1 cellular context compared by ENCODE assay signal in the genomic region with DNA sequence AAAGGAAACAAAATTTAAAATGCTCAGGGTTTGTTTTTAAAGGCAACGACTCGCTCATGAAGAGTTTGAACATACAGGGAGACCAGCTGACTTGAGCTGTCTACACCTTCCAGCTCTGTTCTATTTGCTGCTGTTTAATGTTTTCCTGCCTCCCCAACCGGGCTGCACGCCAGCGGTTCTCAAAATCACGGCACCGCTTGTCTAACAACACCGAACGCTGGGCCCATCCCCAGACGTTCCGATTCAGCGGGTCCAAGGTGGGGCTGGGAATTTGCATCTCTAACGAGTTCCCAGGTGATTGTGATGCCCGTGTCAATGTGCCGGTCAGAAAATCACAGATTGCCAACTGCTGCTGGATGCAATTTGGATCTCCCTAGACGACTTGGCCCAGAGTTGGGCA.
TF ChIP-seq lines count a peak whose summit lies in the region.

No MANE protein-coding gene starts in this region.

TF ChIP-seq in WTC11, 78 proteins besides CTCF, POLR2A, EP300 and RAD21 (continued from another document):
- TF ChIP-seq, protein P1, sequence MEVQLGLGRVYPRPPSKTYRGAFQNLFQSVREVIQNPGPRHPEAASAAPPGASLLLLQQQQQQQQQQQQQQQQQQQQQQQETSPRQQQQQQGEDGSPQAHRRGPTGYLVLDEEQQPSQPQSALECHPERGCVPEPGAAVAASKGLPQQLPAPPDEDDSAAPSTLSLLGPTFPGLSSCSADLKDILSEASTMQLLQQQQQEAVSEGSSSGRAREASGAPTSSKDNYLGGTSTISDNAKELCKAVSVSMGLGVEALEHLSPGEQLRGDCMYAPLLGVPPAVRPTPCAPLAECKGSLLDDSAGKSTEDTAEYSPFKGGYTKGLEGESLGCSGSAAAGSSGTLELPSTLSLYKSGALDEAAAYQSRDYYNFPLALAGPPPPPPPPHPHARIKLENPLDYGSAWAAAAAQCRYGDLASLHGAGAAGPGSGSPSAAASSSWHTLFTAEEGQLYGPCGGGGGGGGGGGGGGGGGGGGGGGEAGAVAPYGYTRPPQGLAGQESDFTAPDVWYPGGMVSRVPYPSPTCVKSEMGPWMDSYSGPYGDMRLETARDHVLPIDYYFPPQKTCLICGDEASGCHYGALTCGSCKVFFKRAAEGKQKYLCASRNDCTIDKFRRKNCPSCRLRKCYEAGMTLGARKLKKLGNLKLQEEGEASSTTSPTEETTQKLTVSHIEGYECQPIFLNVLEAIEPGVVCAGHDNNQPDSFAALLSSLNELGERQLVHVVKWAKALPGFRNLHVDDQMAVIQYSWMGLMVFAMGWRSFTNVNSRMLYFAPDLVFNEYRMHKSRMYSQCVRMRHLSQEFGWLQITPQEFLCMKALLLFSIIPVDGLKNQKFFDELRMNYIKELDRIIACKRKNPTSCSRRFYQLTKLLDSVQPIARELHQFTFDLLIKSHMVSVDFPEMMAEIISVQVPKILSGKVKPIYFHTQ (CRISPR knock-in tag; IDR thresholded peaks at IDR 0.05): no peak
- no peak for TF ChIP-seq NR2C2 (CRISPR knock-in tag; IDR thresholded peaks at IDR 0.05)
- TF ChIP-seq PRRX2 (CRISPR knock-in tag; IDR thresholded peaks at IDR 0.05): no peak
- TF ChIP-seq, protein P2, sequence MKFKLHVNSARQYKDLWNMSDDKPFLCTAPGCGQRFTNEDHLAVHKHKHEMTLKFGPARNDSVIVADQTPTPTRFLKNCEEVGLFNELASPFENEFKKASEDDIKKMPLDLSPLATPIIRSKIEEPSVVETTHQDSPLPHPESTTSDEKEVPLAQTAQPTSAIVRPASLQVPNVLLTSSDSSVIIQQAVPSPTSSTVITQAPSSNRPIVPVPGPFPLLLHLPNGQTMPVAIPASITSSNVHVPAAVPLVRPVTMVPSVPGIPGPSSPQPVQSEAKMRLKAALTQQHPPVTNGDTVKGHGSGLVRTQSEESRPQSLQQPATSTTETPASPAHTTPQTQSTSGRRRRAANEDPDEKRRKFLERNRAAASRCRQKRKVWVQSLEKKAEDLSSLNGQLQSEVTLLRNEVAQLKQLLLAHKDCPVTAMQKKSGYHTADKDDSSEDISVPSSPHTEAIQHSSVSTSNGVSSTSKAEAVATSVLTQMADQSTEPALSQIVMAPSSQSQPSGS (CRISPR knock-in tag; IDR thresholded peaks at IDR 0.05; ENCODE audit: borderline replicate concordance, low read depth): no peak
- TF ChIP-seq NFATC4 (CRISPR knock-in tag; IDR thresholded peaks at IDR 0.05): no peak
- no peak for TF ChIP-seq NFE2L1 (CRISPR knock-in tag; IDR thresholded peaks at IDR 0.05)
- TF ChIP-seq, protein P3, sequence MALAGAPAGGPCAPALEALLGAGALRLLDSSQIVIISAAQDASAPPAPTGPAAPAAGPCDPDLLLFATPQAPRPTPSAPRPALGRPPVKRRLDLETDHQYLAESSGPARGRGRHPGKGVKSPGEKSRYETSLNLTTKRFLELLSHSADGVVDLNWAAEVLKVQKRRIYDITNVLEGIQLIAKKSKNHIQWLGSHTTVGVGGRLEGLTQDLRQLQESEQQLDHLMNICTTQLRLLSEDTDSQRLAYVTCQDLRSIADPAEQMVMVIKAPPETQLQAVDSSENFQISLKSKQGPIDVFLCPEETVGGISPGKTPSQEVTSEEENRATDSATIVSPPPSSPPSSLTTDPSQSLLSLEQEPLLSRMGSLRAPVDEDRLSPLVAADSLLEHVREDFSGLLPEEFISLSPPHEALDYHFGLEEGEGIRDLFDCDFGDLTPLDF (CRISPR knock-in tag; IDR thresholded peaks at IDR 0.05): no peak
- TF ChIP-seq, protein P4, sequence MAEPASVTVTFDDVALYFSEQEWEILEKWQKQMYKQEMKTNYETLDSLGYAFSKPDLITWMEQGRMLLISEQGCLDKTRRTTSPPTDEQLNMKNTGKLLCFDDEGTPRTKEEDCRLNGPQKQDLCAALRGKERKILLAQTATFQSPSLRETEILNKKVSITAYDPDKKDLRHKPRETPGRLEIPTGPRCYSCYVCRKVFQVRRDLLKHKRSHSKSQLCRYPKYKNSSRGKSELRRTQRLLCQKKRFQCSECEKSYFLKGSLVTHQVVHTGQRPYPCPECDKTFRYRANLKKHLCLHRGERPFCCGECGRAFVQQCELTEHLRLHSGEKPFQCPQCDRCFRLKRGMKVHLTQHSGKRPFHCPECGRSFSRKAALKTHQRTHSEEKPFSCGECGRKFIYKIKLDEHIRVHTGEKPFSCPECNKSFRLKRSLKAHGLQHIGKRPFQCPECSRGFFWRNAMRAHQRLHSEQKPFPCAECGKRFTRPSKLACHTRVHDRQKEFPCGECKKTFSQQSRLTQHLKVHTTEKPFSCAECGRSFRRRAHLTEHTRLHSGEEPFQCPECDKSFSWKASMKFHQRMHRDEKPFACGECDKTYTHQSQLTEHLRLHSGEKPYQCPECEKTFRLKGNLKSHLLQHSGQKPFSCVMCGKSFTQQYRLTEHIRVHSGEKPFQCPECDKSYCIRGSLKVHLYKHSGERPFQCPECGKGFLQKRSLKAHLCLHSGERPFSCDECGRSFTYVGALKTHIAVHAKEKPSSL (CRISPR knock-in tag; conservative IDR thresholded peaks at IDR 0.05): no peak
- TF ChIP-seq JUN (CRISPR knock-in tag; IDR thresholded peaks at IDR 0.05): no peak
- TF ChIP-seq, protein P5, sequence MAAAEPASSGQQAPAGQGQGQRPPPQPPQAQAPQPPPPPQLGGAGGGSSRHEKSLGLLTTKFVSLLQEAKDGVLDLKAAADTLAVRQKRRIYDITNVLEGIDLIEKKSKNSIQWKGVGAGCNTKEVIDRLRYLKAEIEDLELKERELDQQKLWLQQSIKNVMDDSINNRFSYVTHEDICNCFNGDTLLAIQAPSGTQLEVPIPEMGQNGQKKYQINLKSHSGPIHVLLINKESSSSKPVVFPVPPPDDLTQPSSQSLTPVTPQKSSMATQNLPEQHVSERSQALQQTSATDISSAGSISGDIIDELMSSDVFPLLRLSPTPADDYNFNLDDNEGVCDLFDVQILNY (CRISPR knock-in tag; IDR thresholded peaks at IDR 0.05): no peak
- TF ChIP-seq, protein P6, sequence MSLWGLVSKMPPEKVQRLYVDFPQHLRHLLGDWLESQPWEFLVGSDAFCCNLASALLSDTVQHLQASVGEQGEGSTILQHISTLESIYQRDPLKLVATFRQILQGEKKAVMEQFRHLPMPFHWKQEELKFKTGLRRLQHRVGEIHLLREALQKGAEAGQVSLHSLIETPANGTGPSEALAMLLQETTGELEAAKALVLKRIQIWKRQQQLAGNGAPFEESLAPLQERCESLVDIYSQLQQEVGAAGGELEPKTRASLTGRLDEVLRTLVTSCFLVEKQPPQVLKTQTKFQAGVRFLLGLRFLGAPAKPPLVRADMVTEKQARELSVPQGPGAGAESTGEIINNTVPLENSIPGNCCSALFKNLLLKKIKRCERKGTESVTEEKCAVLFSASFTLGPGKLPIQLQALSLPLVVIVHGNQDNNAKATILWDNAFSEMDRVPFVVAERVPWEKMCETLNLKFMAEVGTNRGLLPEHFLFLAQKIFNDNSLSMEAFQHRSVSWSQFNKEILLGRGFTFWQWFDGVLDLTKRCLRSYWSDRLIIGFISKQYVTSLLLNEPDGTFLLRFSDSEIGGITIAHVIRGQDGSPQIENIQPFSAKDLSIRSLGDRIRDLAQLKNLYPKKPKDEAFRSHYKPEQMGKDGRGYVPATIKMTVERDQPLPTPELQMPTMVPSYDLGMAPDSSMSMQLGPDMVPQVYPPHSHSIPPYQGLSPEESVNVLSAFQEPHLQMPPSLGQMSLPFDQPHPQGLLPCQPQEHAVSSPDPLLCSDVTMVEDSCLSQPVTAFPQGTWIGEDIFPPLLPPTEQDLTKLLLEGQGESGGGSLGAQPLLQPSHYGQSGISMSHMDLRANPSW (CRISPR knock-in tag; conservative IDR thresholded peaks at IDR 0.05; ENCODE audit: low read depth): no peak
- TF ChIP-seq, protein P7, sequence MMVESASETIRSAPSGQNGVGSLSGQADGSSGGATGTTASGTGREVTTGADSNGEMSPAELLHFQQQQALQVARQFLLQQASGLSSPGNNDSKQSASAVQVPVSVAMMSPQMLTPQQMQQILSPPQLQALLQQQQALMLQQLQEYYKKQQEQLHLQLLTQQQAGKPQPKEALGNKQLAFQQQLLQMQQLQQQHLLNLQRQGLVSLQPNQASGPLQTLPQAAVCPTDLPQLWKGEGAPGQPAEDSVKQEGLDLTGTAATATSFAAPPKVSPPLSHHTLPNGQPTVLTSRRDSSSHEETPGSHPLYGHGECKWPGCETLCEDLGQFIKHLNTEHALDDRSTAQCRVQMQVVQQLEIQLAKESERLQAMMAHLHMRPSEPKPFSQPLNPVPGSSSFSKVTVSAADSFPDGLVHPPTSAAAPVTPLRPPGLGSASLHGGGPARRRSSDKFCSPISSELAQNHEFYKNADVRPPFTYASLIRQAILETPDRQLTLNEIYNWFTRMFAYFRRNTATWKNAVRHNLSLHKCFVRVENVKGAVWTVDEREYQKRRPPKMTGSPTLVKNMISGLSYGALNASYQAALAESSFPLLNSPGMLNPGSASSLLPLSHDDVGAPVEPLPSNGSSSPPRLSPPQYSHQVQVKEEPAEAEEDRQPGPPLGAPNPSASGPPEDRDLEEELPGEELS (CRISPR knock-in tag; IDR thresholded peaks at IDR 0.05): no peak
- TF ChIP-seq, protein P8, sequence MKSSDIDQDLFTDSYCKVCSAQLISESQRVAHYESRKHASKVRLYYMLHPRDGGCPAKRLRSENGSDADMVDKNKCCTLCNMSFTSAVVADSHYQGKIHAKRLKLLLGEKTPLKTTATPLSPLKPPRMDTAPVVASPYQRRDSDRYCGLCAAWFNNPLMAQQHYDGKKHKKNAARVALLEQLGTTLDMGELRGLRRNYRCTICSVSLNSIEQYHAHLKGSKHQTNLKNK (CRISPR knock-in tag; IDR thresholded peaks at IDR 0.05): no peak
- no peak for TF ChIP-seq ZNF416 (CRISPR knock-in tag; IDR thresholded peaks at IDR 0.05)
- no peak for TF ChIP-seq CREM (CRISPR knock-in tag; IDR thresholded peaks at IDR 0.05)
- TF ChIP-seq, protein P9, sequence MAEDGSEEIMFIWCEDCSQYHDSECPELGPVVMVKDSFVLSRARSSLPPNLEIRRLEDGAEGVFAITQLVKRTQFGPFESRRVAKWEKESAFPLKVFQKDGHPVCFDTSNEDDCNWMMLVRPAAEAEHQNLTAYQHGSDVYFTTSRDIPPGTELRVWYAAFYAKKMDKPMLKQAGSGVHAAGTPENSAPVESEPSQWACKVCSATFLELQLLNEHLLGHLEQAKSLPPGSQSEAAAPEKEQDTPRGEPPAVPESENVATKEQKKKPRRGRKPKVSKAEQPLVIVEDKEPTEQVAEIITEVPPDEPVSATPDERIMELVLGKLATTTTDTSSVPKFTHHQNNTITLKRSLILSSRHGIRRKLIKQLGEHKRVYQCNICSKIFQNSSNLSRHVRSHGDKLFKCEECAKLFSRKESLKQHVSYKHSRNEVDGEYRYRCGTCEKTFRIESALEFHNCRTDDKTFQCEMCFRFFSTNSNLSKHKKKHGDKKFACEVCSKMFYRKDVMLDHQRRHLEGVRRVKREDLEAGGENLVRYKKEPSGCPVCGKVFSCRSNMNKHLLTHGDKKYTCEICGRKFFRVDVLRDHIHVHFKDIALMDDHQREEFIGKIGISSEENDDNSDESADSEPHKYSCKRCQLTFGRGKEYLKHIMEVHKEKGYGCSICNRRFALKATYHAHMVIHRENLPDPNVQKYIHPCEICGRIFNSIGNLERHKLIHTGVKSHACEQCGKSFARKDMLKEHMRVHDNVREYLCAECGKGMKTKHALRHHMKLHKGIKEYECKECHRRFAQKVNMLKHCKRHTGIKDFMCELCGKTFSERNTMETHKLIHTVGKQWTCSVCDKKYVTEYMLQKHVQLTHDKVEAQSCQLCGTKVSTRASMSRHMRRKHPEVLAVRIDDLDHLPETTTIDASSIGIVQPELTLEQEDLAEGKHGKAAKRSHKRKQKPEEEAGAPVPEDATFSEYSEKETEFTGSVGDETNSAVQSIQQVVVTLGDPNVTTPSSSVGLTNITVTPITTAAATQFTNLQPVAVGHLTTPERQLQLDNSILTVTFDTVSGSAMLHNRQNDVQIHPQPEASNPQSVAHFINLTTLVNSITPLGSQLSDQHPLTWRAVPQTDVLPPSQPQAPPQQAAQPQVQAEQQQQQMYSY (CRISPR knock-in tag; IDR thresholded peaks at IDR 0.05): no peak
